ENCODE assay signal across 1 cellular context in genomic region chr18:26071725-26072124, GRCh38.
TF ChIP-seq lines count a peak whose summit lies in the region.

No MANE protein-coding gene starts in this region.

TF ChIP-seq in GM12878, 131 proteins besides CTCF, POLR2A, EP300 and RAD21 (continued from another document):
- peak; percentile 45 for TF ChIP-seq ZNF24 (IDR thresholded peaks at IDR 0.05)
- TF ChIP-seq SPI1 (IDR thresholded peaks at IDR 0.05; ENCODE audit: borderline replicate concordance, insufficient read depth, low read depth, low read length), result peak; percentile 36; the same call in 1 of the 2 replicates
- TF ChIP-seq USF1 (IDR thresholded peaks at IDR 0.05; ENCODE audit: borderline replicate concordance, extremely low read length, insufficient read depth, low read depth, low read length), result no peak
- TF ChIP-seq FOS (IDR thresholded peaks at IDR 0.05; ENCODE audit: borderline replicate concordance, extremely low read depth, insufficient read length), result no peak
- TF ChIP-seq FOXK2 (IDR thresholded peaks at IDR 0.05), result no peak
- TF ChIP-seq ATF7 (IDR thresholded peaks at IDR 0.05; ENCODE audit: low read depth), result peak; percentile 79
- no peak for TF ChIP-seq RB1 (IDR thresholded peaks at IDR 0.05; ENCODE audit: borderline replicate concordance)
